ENCODE assay signal across 1 cellular context in the genomic region with DNA sequence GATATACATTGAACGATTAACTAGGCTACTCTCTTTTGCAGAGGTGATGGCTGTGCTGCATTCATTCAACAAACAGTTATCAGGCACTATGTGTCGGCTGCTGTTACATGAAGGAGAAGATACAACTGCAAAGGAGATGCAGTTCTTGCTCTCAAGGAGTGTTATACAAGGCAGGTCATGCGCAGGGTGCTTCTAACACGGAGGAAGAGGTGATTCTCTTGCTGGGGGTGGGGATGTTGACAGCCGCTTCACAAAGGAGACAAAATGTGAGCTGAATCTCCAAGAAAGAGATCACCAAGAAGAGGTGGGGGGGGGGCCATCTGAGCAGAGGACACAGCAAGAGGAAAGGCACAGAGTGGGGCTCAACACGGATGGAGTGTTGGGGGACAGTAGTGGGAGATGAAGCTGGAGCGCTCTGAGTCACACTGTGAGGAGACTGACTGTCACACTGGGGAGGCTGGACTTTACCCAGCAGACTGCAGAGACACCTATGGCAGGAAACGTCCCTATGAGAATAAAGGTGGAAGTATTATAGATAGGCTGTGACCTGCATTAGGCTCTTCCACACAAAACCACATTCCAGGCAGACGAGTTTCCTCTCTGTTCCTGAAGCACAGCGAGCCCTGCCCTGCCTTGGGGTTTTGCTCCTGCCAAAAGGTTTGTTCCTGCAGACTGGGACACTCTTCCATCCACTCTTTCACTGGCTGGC.
TF ChIP-seq lines count a peak whose summit lies in the region.

No MANE protein-coding gene starts in this region.

TF ChIP-seq in IMR-90, 13 proteins besides CTCF, POLR2A, EP300 and RAD21:
- no peak for TF ChIP-seq MAZ (IDR thresholded peaks at IDR 0.05; ENCODE audit: borderline replicate concordance, low read depth, low read length)
- TF ChIP-seq CEBPB (IDR thresholded peaks at IDR 0.05; ENCODE audit: low read depth, low read length), result no peak
- TF ChIP-seq, protein P1, sequence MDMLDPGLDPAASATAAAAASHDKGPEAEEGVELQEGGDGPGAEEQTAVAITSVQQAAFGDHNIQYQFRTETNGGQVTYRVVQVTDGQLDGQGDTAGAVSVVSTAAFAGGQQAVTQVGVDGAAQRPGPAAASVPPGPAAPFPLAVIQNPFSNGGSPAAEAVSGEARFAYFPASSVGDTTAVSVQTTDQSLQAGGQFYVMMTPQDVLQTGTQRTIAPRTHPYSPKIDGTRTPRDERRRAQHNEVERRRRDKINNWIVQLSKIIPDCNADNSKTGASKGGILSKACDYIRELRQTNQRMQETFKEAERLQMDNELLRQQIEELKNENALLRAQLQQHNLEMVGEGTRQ (IDR thresholded peaks at IDR 0.05; ENCODE audit: low read depth, low read length), result no peak
- TF ChIP-seq MAFK (IDR thresholded peaks at IDR 0.05; ENCODE audit: low read depth, low read length), result no peak
- no peak for TF ChIP-seq SMC3 (IDR thresholded peaks at IDR 0.05; ENCODE audit: low read depth, low read length)
- no peak for TF ChIP-seq NFE2L2 (IDR thresholded peaks at IDR 0.05; ENCODE audit: low read depth, low read length)
